Comparison of ENCODE assay signal across 21 cellular contexts in the genomic region with DNA sequence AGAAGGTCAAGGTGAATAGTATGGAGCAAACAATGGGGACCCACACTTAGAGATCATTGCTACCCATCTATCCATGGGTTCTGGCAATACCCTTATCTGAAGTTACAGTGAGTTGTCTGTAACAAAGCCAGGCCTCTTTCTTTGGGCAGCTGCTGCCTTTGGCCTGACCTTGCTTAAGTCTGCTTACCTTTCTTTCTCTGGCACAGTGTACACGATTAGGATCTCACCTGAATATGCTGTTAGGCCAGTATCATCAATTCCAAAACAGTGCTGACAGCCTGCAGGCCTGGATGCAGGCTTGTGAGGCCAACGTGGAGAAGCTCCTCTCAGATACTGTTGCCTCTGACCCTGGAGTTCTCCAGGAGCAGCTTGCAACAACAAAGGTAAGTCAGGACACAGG.
DNase-seq lines count a peak whose midpoint lies in the region; ATAC-seq and TF ChIP-seq lines count a peak whose summit lies in the region.
"Had no signal": no experiment of that assay in that cellular context is flagged by ENCODE, and none has a peak within 500 bp of the region (broad histone marks: within the 10 kb centered on the region; RNA-seq: fewer than 3 reads in every experiment).

No MANE protein-coding gene starts in this region.

- peak overlapping the region; percentile 88 for H3K27ac ChIP-seq in VCaP
- H3K27ac ChIP-seq in temporal lobe (ENCODE audit: low read depth, low read length) = peak overlapping the region; percentile 33
- H3K27ac ChIP-seq: gastrocnemius medialis had no signal

- ATAC-seq in activated T-cell treated with anti-CD3 and anti-CD28 coated beads, Interleukin-2, amount 50 U/mL, for 72 hours (replicated peaks in 1 of 2) = no peak
- ATAC-seq in left lobe of liver = peak; percentile 24
- no peak for ATAC-seq in GM21717 (IDR thresholded peaks at IDR 0.05; ENCODE audit: unreplicated experiment)
- ATAC-seq: activated T-cell treated with anti-CD3 and anti-CD28 coated beads, Interleukin-2, amount 50 U/mL, for 4 hours; left colon had no signal

- no peak for TF ChIP-seq CTCF in VCaP (conservative IDR thresholded peaks at IDR 0.05)

- no peaks in the 10 kb centered on the region for H3K4me1 Mint-ChIP-seq in activated T-cell treated with anti-CD3 and anti-CD28 coated beads, Interleukin-2, amount 50 U/mL, for 72 hours (ENCODE audit: low read depth)
- H3K4me1 Mint-ChIP-seq: activated B cell treated with CpG ODN at 0.5 μM for 24 hours; activated CD4-positive, alpha-beta T cell treated with anti-CD3 and anti-CD28 coated beads, Interleukin-2, amount 10 ng/mL, durations not matched to agents 7 days and 5 days; brain had no signal

- peak overlapping the region; percentile 6 for H3K27ac Mint-ChIP-seq in activated T-cell treated with anti-CD3 and anti-CD28 coated beads, Interleukin-2, amount 50 U/mL, for 72 hours
- H3K27ac Mint-ChIP-seq: activated B cell treated with CpG ODN at 0.5 μM for 24 hours; activated CD4-positive, alpha-beta T cell treated with anti-CD3 and anti-CD28 coated beads, Interleukin-2, amount 10 ng/mL, durations not matched to agents 7 days and 5 days; CD4-positive, alpha-beta T cell had no signal

- H3K27me3 Mint-ChIP-seq in activated T-cell treated with anti-CD3 and anti-CD28 coated beads, Interleukin-2, amount 50 U/mL, for 72 hours (ENCODE audit: low read depth) = no peaks in the 10 kb centered on the region
- H3K27me3 Mint-ChIP-seq: activated B cell treated with CpG ODN at 0.5 μM for 24 hours; activated CD4-positive, alpha-beta T cell treated with anti-CD3 and anti-CD28 coated beads, Interleukin-2, amount 10 ng/mL, durations not matched to agents 7 days and 5 days; CD4-positive, alpha-beta T cell had no signal

- H3K4me3 Mint-ChIP-seq in activated T-cell treated with anti-CD3 and anti-CD28 coated beads, Interleukin-2, amount 50 U/mL, for 72 hours = no peak overlapping the region
- H3K4me3 Mint-ChIP-seq: activated B cell treated with CpG ODN at 0.5 μM for 24 hours; activated CD4-positive, alpha-beta T cell treated with anti-CD3 and anti-CD28 coated beads, Interleukin-2, amount 10 ng/mL, durations not matched to agents 7 days and 5 days; activated T-cell treated with anti-CD3 and anti-CD28 coated beads, Interleukin-2, amount 50 U/mL, for 4 hours; brain; CD4-positive, alpha-beta T cell had no signal

- no peaks in the 10 kb centered on the region for H3K9me3 Mint-ChIP-seq in activated T-cell treated with anti-CD3 and anti-CD28 coated beads, Interleukin-2, amount 50 U/mL, for 72 hours
- H3K9me3 Mint-ChIP-seq: activated B cell treated with CpG ODN at 0.5 μM for 24 hours; activated CD4-positive, alpha-beta T cell treated with anti-CD3 and anti-CD28 coated beads, Interleukin-2, amount 10 ng/mL, durations not matched to agents 7 days and 5 days; activated T-cell treated with anti-CD3 and anti-CD28 coated beads, Interleukin-2, amount 50 U/mL, for 4 hours; brain; CD4-positive, alpha-beta T cell had no signal

- DNase-seq in activated T-cell treated with anti-CD3 and anti-CD28 coated beads, Interleukin-2, amount 50 U/mL, for 72 hours = no peak
- DNase-seq in activated T-cell treated with anti-CD3 and anti-CD28 coated beads, Interleukin-2, amount 50 U/mL, for 1 hour = no peak
- DNase-seq in left lobe of liver (ENCODE audit: low spot score) = no peak
- no peak for DNase-seq in SW480 (ENCODE audit: low spot score)
- DNase-seq in activated effector memory CD4-positive, alpha-beta T cell treated with anti-CD3 and anti-CD28 coated beads, Interleukin-2, amount 50 U/mL, for 16 hours = no peak
- DNase-seq: activated B cell treated with CpG ODN at 0.5 μM for 24 hours; activated CD4-positive, alpha-beta T cell treated with anti-CD3 and anti-CD28 coated beads, Interleukin-2, amount 10 ng/mL, durations not matched to agents 7 days and 5 days; activated naive CD4-positive, alpha-beta T cell; activated T-cell treated with anti-CD3 and anti-CD28 coated beads, Interleukin-2, amount 50 U/mL, for 4 hours; CD4-positive, alpha-beta T cell; DMS 273 treated with DMSO at 0.1 percent for 48 hours; gastrocnemius medialis; hippocampal formation; left colon; mesenchymal stem cell; stimulated activated CD4-positive, alpha-beta T cell treated with anti-CD3 and anti-CD28 coated beads, Interleukin-4, amount 100 ng/mL, for 24 hours; SW 1271 had no signal

- H3K36me3 Mint-ChIP-seq in activated T-cell treated with anti-CD3 and anti-CD28 coated beads, Interleukin-2, amount 50 U/mL, for 72 hours (ENCODE audit: insufficient read depth in 2 of 2) = peaks cover 15 to 26% of the 10 kb centered on the region in 2 donors
